ENCODE assay signal across 22 cellular contexts in genomic region chr21:37868896-37869295, GRCh38. TPM values are rescaled to one million over a fixed set of nuclear protein-coding genes. Genes with fewer than 3 reads are reported as not detected.
DNase-seq lines count a peak whose midpoint lies in the region; ATAC-seq and TF ChIP-seq lines count a peak whose summit lies in the region.
"Had no signal": no experiment of that assay in that cellular context is flagged by ENCODE, and none has a peak within 500 bp of the region (broad histone marks: within the 10 kb centered on the region; RNA-seq: fewer than 3 reads in every experiment).

No MANE protein-coding gene starts in this region.

- no peak for TF ChIP-seq CTCF in fibroblast of mammary gland (conservative IDR thresholded peaks at IDR 0.05; ENCODE audit: control insufficient read depth, insufficient read depth, low read depth, low read length)

- DNase-seq in GM04504 (ENCODE audit: low read depth) (peak; percentile 52), RPMI7951 (ENCODE audit: low read depth) (peak; percentile 72), fibroblast of mammary gland (ENCODE audit: low read depth) (peak; percentile 59), renal cortical epithelial cell (ENCODE audit: low read depth) (peak; percentile 39), NCI-H510A treated with DMSO at 0.1 percent for 48 hours (lab: John Stamatoyannopoulos, UW) (no peak), NCI-H128 (lab: John Stamatoyannopoulos, UW; ENCODE audit: unreplicated experiment) (no peak), HuH-7 (ENCODE audit: low spot score) (no peak)
- DNase-seq: activated CD4-positive, alpha-beta T cell treated with anti-CD3 and anti-CD28 coated beads, Interleukin-2, amount 10 ng/mL, durations not matched to agents 24 days and 14 days; activated T-cell treated with anti-CD3 and anti-CD28 coated beads, Interleukin-2, amount 50 U/mL, for 1 hour; DMS79; effector CD8-positive, alpha-beta T cell; KG1; NCI-H1436 treated with DMSO at 0.1 percent for 48 hours; nephron progenitor cell; right lobe of liver; stimulated activated CD4-positive, alpha-beta T cell treated with anti-CD3 and anti-CD28 coated beads, Interleukin-2, amount 100 ng/mL, for 48 hours; stimulated activated CD8-positive, alpha-beta memory T cell treated with anti-CD3 and anti-CD28 coated beads, Interleukin-4, amount 100 ng/mL, for 48 hours had no signal

- ATAC-seq in GM18868 (IDR thresholded peaks at IDR 0.05; ENCODE audit: unreplicated experiment), result no peak
- ATAC-seq: activated naive CD4-positive, alpha-beta T cell treated with anti-CD3 and anti-CD28 coated beads, Interleukin-2, amount 50 U/mL, for 72 hours; right lobe of liver had no signal

- H3K4me3 ChIP-seq in fibroblast of mammary gland (ENCODE audit: control insufficient read depth, low read depth, low read length), result no peak overlapping the region
- H3K4me3 ChIP-seq: lung, right lobe of liver, SK-N-MC had no signal

RNA-seq across cellular contexts. Expression of gene KCNJ6, which starts 47.4 kb away (rescaled TPM):
- not detected in 2 replicates for total RNA-seq in RPMI7951 (2014; rRNA removed; shearing (Covaris generic))
- under 0.01 and 0.05 TPM in 2 replicates for total RNA-seq in renal cortical epithelial cell
- total RNA-seq: activated CD4-positive, alpha-beta T cell treated with anti-CD3 and anti-CD28 coated beads, Interleukin-2, amount 10 ng/mL, durations not matched to agents 24 days and 14 days; activated naive CD4-positive, alpha-beta T cell treated with anti-CD3 and anti-CD28 coated beads, Interleukin-2, amount 50 U/mL, for 72 hours; cardiac septum had no signal

Comparison
In these comparisons a context has a peak if more than half of its experiments do, and no peak if none do; other contexts are left out.
1. DNase-seq: peak in GM04504 (single experiment), RPMI7951 (single experiment), fibroblast of mammary gland (single experiment) and renal cortical epithelial cell (single experiment); none in NCI-H510A treated with DMSO at 0.1 percent for 48 hours (single experiment), NCI-H128 (single experiment) and HuH-7 (single experiment).